ENCODE assay signal across 23 cellular contexts in the genomic region with DNA sequence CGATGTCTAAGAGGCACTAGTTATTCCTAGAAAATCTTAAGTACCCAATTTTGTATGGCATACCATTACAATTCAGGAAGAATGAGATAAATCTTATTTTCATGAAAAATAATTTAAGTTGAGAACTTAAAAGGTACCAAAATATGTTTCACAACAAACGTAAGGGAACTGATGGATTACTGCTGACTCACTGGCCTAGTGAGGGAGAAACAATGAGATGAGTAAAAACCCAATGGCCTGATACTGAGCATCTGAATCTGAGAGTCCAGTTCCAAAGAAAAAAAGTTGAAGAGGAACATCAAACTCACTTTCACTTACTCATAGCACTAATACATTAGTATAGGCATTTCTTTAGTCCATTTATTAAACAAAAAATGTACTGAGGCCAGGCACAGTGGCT. TPM values are rescaled to one million over a fixed set of nuclear protein-coding genes. Genes with fewer than 3 reads are reported as not detected.
DNase-seq lines count a peak whose midpoint lies in the region; TF ChIP-seq lines count a peak whose summit lies in the region.
"Had no signal": no experiment of that assay in that cellular context is flagged by ENCODE, and none has a peak within 500 bp of the region (broad histone marks: within the 10 kb centered on the region; RNA-seq: fewer than 3 reads in every experiment).

No MANE protein-coding gene starts in this region.

- H4K91ac ChIP-seq in mesenchymal stem cell (ENCODE audit: low read length) = no peak overlapping the region

- no peak overlapping the region for H2BK5ac ChIP-seq in mesenchymal stem cell (ENCODE audit: low read depth, low read length, poor library complexity, severe bottlenecking)

- TF ChIP-seq CTCF in cardiac fibroblast (IDR thresholded peaks at IDR 0.05; ENCODE audit: low read depth, low read length) = no peak
- no peak for TF ChIP-seq CTCF in vagina (IDR thresholded peaks at IDR 0.05)

- no peak overlapping the region for H2AK5ac ChIP-seq in mesenchymal stem cell (ENCODE audit: low read length, severe bottlenecking)

- peak; percentile 4 for DNase-seq in EH (ENCODE audit: low read depth)
- peak; percentile 40 for DNase-seq in LHCN-M2 (ENCODE audit: low read depth)
- peak; percentile 34 to 74 for DNase-seq in cardiac fibroblast (ENCODE audit: low read depth in 2 of 2)
- peak; percentile 6 for DNase-seq in mesenchymal stem cell
- DNase-seq in vagina (ENCODE audit: extremely low spot score in 2 of 2) = no peak
- no peak for DNase-seq in DMS79 treated with DMSO at 0.1 percent for 48 hours (lab: John Stamatoyannopoulos, UW)
- DNase-seq in HUDEP-2 (lab: John Stamatoyannopoulos, UW; ENCODE audit: unreplicated experiment in 76 of 76) = no peak
- no peak for DNase-seq in NCI-H1092 treated with DMSO at 0.1 percent for 48 hours (lab: John Stamatoyannopoulos, UW)
- DNase-seq: activated CD4-positive, CD25-positive, alpha-beta regulatory T cell treated with anti-CD3 and anti-CD28 coated beads, Interleukin-2, amount 50 U/mL, for 72 hours; activated CD8-positive, alpha-beta T cell treated with anti-CD3 and anti-CD28 coated beads, Interleukin-2, amount 10 ng/mL, durations not matched to agents 7 days and 5 days; activated naive CD4-positive, alpha-beta T cell treated with anti-CD3 and anti-CD28 coated beads, Interleukin-2, amount 10 ng/mL, durations not matched to agents 7 days and 5 days; activated T-cell treated with anti-CD3 and anti-CD28 coated beads, Interleukin-2, amount 50 U/mL, for 48 hours; anterior cingulate cortex; effector CD8-positive, alpha-beta T cell; KBM-7; NCI-H1048; NCI-H2029 treated with DMSO at 0.1 percent for 48 hours; PC-3; Right ventricle myocardium superior; SW 1271; testis had no signal

- H3K18ac ChIP-seq in mesenchymal stem cell (ENCODE audit: low read depth in 1 of 2, low read length in 2 of 2) = no peak overlapping the region

- peaks cover 7% of the 10 kb centered on the region for H3K79me1 ChIP-seq in mesenchymal stem cell (replicated peaks; ENCODE audit: low read length, poor library complexity, severe bottlenecking)

- H3K4me2 ChIP-seq in mesenchymal stem cell (ENCODE audit: low read length, poor library complexity, severe bottlenecking) = no peak overlapping the region
- H3K4me2 ChIP-seq: smooth muscle cell had no signal

- no peak overlapping the region for H2BK120ac ChIP-seq in mesenchymal stem cell (ENCODE audit: low read depth, low read length)

- WGBS in mesenchymal stem cell = no CpG with 5 or more reads among the region's 2 CpGs

- peak overlapping the region; percentile 45 for H3K9ac ChIP-seq in mesenchymal stem cell (ENCODE audit: low read length)

- H3K4me1 ChIP-seq in mesenchymal stem cell (ENCODE audit: control insufficient read depth, insufficient read depth, low read depth, low read length) = no peaks in the 10 kb centered on the region
- H3K4me1 ChIP-seq in vagina = no peaks in the 10 kb centered on the region

- H3K4ac ChIP-seq in mesenchymal stem cell (ENCODE audit: low read depth in 1 of 2, low read length in 2 of 2) = no peak overlapping the region

- intact Hi-C loops in vagina (cut with DNase I) = no loop called here

- H2AFZ ChIP-seq in mesenchymal stem cell (ENCODE audit: low read depth, low read length) = no peak overlapping the region

- H4K8ac ChIP-seq in mesenchymal stem cell (ENCODE audit: low read length) = no peak overlapping the region

- H2BK15ac ChIP-seq in mesenchymal stem cell (ENCODE audit: low read depth, poor library complexity, severe bottlenecking) = no peak overlapping the region

- H3K9me3 ChIP-seq in mesenchymal stem cell (ENCODE audit: control insufficient read depth, low read length) (no peaks in the 10 kb centered on the region), vagina (no peaks in the 10 kb centered on the region)
- H3K9me3 ChIP-seq: neutrophil, testis had no signal

- peaks cover 8 to 68% of the 10 kb centered on the region in 2 experiments for H3K36me3 ChIP-seq in mesenchymal stem cell (ENCODE audit: control insufficient read depth in 1 of 2, insufficient read depth in 2 of 2, low read depth in 1 of 2, low read length in 2 of 2)
- H3K36me3 ChIP-seq in vagina = peaks cover 0 to 29% of the 10 kb centered on the region in 2 donors

- H3K4me3 ChIP-seq in cardiac fibroblast (replicated peaks in 1 of 2; ENCODE audit: low read depth in 2 of 2, low read length in 2 of 2) (no peak overlapping the region), mesenchymal stem cell (ENCODE audit: insufficient read depth in 1 of 2, low read depth in 1 of 2, low read length in 2 of 2) (no peak overlapping the region), vagina (no peak overlapping the region)
- H3K4me3 ChIP-seq: smooth muscle cell, testis had no signal

- no peak overlapping the region for H2BK12ac ChIP-seq in mesenchymal stem cell (ENCODE audit: low read length in 2 of 2)

- TF ChIP-seq POLR2A in vagina (IDR thresholded peaks at IDR 0.05) = no peak

- no peak overlapping the region for H3K27ac ChIP-seq in mesenchymal stem cell (ENCODE audit: low read length, poor library complexity, severe bottlenecking)
- no peak overlapping the region for H3K27ac ChIP-seq in vagina
- H3K27ac ChIP-seq: neutrophil had no signal

- H3K27me3 ChIP-seq in mesenchymal stem cell (ENCODE audit: control insufficient read depth in 1 of 2, insufficient read depth in 1 of 2, low read length in 2 of 2) (no peaks in the 10 kb centered on the region), vagina (no peaks in the 10 kb centered on the region)
- H3K27me3 ChIP-seq: neutrophil, testis had no signal

- no peak overlapping the region for H3K23ac ChIP-seq in mesenchymal stem cell (ENCODE audit: low read length in 2 of 2)

- H3K14ac ChIP-seq in mesenchymal stem cell (ENCODE audit: low read length in 2 of 2) = no peak overlapping the region

RNA-seq across cellular contexts. Expression of a gene that starts 56.0 kb away (rescaled TPM):
- total RNA-seq in LHCN-M2 (2014; rRNA removed) = 13.5 and 22.0 TPM in 2 replicates
- polyA plus RNA-seq in LHCN-M2 (2012) = 5.4 TPM
- polyA plus RNA-seq in mesenchymal stem cell (2013, experiment 1 of 2) = 4.1 TPM
- polyA plus RNA-seq in mesenchymal stem cell (2013, experiment 2 of 2) = 4.1 TPM
- 23.8 TPM for total RNA-seq in vagina

Comparison
In these comparisons a context has a peak if more than half of its experiments do, and no peak if none do; other contexts are left out.
1. DNase-seq: peak in EH (single experiment), LHCN-M2 (single experiment), cardiac fibroblast (2 of 2) and mesenchymal stem cell (single experiment); none in vagina (0 of 2), DMS79 treated with DMSO at 0.1 percent for 48 hours (single experiment), HUDEP-2 (0 of 76) and NCI-H1092 treated with DMSO at 0.1 percent for 48 hours (single experiment).